In genomic region chr22:47623056-47623739, GRCh38 we compare ENCODE assay signal across 18 cellular contexts.
A peak's percentile ranks its signal among the peaks of the same experiment; 100 is the strongest.
DNase-seq lines count a peak whose midpoint lies in the region; ATAC-seq, FAIRE-seq and TF ChIP-seq lines count a peak whose summit lies in the region.
"Had no signal": no experiment of that assay in that cellular context is flagged by ENCODE, and none has a peak within 500 bp of the region (broad histone marks: within the 10 kb centered on the region; RNA-seq: fewer than 3 reads in every experiment).

No MANE protein-coding gene starts in this region.

- H3K27ac ChIP-seq in right atrium auricular region (no peak overlapping the region), coronary artery (no peak overlapping the region), small intestine (ENCODE audit: low read depth in 1 of 2, low read length in 1 of 2) (no peak overlapping the region)

- FAIRE-seq in small intestine (lab: Jason Lieb, UNC), result no peak
- FAIRE-seq: GM12892, HepG2 had no signal

- no peak overlapping the region for H3K4me3 Mint-ChIP-seq in osteocyte (ENCODE audit: unreplicated experiment)
- H3K4me3 Mint-ChIP-seq in naive thymus-derived CD8-positive, alpha-beta T cell, result no peak overlapping the region
- H3K4me3 Mint-ChIP-seq: CD8-positive, alpha-beta memory T cell had no signal

- H3K27ac Mint-ChIP-seq in osteocyte (ENCODE audit: unreplicated experiment), result no peak overlapping the region
- no peak overlapping the region for H3K27ac Mint-ChIP-seq in naive thymus-derived CD8-positive, alpha-beta T cell
- H3K27ac Mint-ChIP-seq: CD8-positive, alpha-beta memory T cell had no signal

- no peaks in the 10 kb centered on the region for H3K27me3 ChIP-seq in right atrium auricular region
- H3K27me3 ChIP-seq in small intestine (ENCODE audit: control insufficient read depth in 2 of 2, insufficient read depth in 2 of 2, low read length in 2 of 2), result peaks cover 0 to 1% of the 10 kb centered on the region in 2 donors

- H3K36me3 ChIP-seq in right atrium auricular region, result no peaks in the 10 kb centered on the region
- H3K36me3 ChIP-seq in small intestine (ENCODE audit: control insufficient read depth in 2 of 2, insufficient read depth in 2 of 2, low read length in 2 of 2), result no peaks in the 10 kb centered on the region

- no peak overlapping the region for H3K4me3 ChIP-seq in right atrium auricular region
- H3K4me3 ChIP-seq in coronary artery, result no peak overlapping the region
- H3K4me3 ChIP-seq in small intestine (ENCODE audit: low read depth in 1 of 2, low read length in 2 of 2), result no peak overlapping the region

- H3K36me3 Mint-ChIP-seq in osteocyte (ENCODE audit: unreplicated experiment), result no peaks in the 10 kb centered on the region
- H3K36me3 Mint-ChIP-seq in naive thymus-derived CD8-positive, alpha-beta T cell, result no peaks in the 10 kb centered on the region
- H3K36me3 Mint-ChIP-seq: CD8-positive, alpha-beta memory T cell had no signal

- 70 to 83% (median 73%) methylated on average over 18 of the region's 18 CpGs for WGBS in small intestine, 3 donors

- DNase-seq in right atrium auricular region (ENCODE audit: low spot score) (peak; percentile 47), left ventricle myocardium superior (no peak), coronary artery (ENCODE audit: low spot score) (peak; percentile 36), osteocyte (ENCODE audit: extremely low spot score, unreplicated experiment) (peak; percentile 80), small intestine (no peak)
- DNase-seq in naive thymus-derived CD8-positive, alpha-beta T cell, result no peak
- no peak for DNase-seq in effector CD8-positive, alpha-beta T cell (lab: John Stamatoyannopoulos, UW)
- DNase-seq: ACHN; C1 segment of cervical spinal cord; CD8-positive, alpha-beta memory T cell; DMS53; KBM-7; NCI-H1105 treated with DMSO at 0.1 percent for 48 hours; NCI-H187; RPMI8226; SHP77 treated with DMSO at 0.1 percent for 48 hours had no signal

- H3K4me1 Mint-ChIP-seq in osteocyte (ENCODE audit: unreplicated experiment), result no peaks in the 10 kb centered on the region
- H3K4me1 Mint-ChIP-seq in naive thymus-derived CD8-positive, alpha-beta T cell, result no peaks in the 10 kb centered on the region
- H3K4me1 Mint-ChIP-seq: CD8-positive, alpha-beta memory T cell had no signal

- H3K9me3 Mint-ChIP-seq in osteocyte (ENCODE audit: unreplicated experiment), result peaks cover 15% of the 10 kb centered on the region
- H3K9me3 Mint-ChIP-seq in naive thymus-derived CD8-positive, alpha-beta T cell, result peaks cover 0 to 2% (median 0%) of the 10 kb centered on the region in 9 donors

- H3K4me1 ChIP-seq in right atrium auricular region, result no peaks in the 10 kb centered on the region
- H3K4me1 ChIP-seq in small intestine (ENCODE audit: control insufficient read depth in 2 of 2, insufficient read depth in 1 of 2, low read depth in 1 of 2, low read length in 1 of 2), result no peaks in the 10 kb centered on the region

- intact Hi-C loops in left ventricle myocardium superior (cut with micrococcal nuclease), result no loop called here

- no peak for TF ChIP-seq CTCF in right atrium auricular region (IDR thresholded peaks at IDR 0.05)
- no peak for TF ChIP-seq CTCF in coronary artery (IDR thresholded peaks at IDR 0.05)
- no peak for TF ChIP-seq CTCF in osteocyte (IDR thresholded peaks at IDR 0.05)

- no peak for ATAC-seq in left ventricle myocardium superior
- ATAC-seq in naive thymus-derived CD8-positive, alpha-beta T cell, result no peak

- H3K27me3 Mint-ChIP-seq in osteocyte (ENCODE audit: unreplicated experiment), result no peaks in the 10 kb centered on the region
- H3K27me3 Mint-ChIP-seq in naive thymus-derived CD8-positive, alpha-beta T cell, result peaks cover 3 to 14% (median 6%) of the 10 kb centered on the region in 5 donors

- H3K9me3 ChIP-seq in right atrium auricular region (no peaks in the 10 kb centered on the region), small intestine (ENCODE audit: control insufficient read depth, low read depth) (no peaks in the 10 kb centered on the region)

- POLR2A ChIA-PET in naive thymus-derived CD8-positive, alpha-beta T cell (lab: Charles Lee), result no interaction called here

Comparison
In these comparisons a context has a peak if more than half of its experiments do, and no peak if none do; other contexts are left out.
1. DNase-seq: peak in right atrium auricular region (single experiment), coronary artery (single experiment) and osteocyte (single experiment); none in left ventricle myocardium superior (single experiment), small intestine (single experiment), naive thymus-derived CD8-positive, alpha-beta T cell (0 of 10) and effector CD8-positive, alpha-beta T cell (single experiment).